ENCODE assay signal across 9 cellular contexts in the genomic region with DNA sequence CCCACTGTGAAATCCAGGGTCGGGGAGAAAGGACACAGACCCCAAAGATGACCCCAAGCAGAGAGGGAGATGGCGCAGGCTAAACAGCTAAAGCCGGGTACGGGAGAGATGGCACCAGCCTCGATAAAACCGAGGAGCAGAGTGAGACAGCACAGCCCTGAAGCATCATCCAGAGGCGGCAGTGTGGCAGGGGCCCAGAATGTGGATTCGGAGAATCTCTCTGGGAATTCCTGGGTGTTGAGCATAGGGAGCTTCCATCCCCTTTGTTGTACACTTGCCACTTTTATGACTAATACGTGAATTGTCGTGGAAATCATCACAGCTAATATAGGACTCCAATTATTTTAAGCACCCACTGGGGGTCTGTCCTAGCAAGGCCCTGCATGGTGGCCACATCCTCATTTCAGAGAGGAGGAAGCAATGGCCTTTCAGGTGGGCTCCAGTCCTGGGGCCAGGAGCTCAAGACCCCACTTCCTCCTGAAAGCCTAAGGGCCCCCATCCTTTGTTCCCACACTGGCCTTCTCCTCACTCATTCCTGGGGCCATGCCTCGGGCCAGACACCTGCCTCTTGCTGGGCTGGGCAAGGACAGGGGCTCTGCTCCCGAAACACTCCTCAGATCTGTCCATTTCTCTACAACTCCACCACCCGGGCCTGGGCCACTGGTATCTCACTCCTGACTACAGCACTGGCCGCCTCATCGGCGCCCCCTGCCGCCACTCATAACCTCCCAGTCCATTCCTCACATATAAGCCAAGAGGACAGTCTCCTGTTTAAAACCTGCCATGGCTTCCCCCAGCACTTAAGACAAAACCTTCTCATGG. TPM values are rescaled to one million over a fixed set of nuclear protein-coding genes. Genes with fewer than 3 reads are reported as not detected.
DNase-seq lines count a peak whose midpoint lies in the region; ATAC-seq and TF ChIP-seq lines count a peak whose summit lies in the region.
"Had no signal": no experiment of that assay in that cellular context is flagged by ENCODE, and none has a peak within 500 bp of the region (broad histone marks: within the 10 kb centered on the region; RNA-seq: fewer than 3 reads in every experiment).

No MANE protein-coding gene starts in this region.

- H3K4me3 Mint-ChIP-seq in osteocyte (ENCODE audit: unreplicated experiment): no peak overlapping the region
- H3K4me3 Mint-ChIP-seq: activated naive CD8-positive, alpha-beta T cell treated with anti-CD3 and anti-CD28 coated beads, Interleukin-2, amount 10 ng/mL, durations not matched to agents 7 days and 5 days had no signal

- no peaks in the 10 kb centered on the region for H3K9me3 Mint-ChIP-seq in activated naive CD4-positive, alpha-beta T cell treated with anti-CD3 and anti-CD28 coated beads, Interleukin-2, amount 50 U/mL, for 72 hours
- H3K9me3 Mint-ChIP-seq in osteocyte (ENCODE audit: unreplicated experiment): no peaks in the 10 kb centered on the region
- H3K9me3 Mint-ChIP-seq: activated naive CD8-positive, alpha-beta T cell treated with anti-CD3 and anti-CD28 coated beads, Interleukin-2, amount 10 ng/mL, durations not matched to agents 7 days and 5 days had no signal

- H3K27me3 ChIP-seq in thyroid gland: no peaks in the 10 kb centered on the region
- H3K27me3 ChIP-seq: upper lobe of left lung had no signal

- peaks cover 10 to 11% of the 10 kb centered on the region in 2 donors for H3K4me1 ChIP-seq in thyroid gland
- H3K4me1 ChIP-seq: upper lobe of left lung had no signal

- intact Hi-C loops in thyroid gland (cut with DNase I): no loop called here

- no peak overlapping the region for H3K4me3 ChIP-seq in thyroid gland (replicated peaks in 1 of 3)
- H3K4me3 ChIP-seq: upper lobe of left lung had no signal

- no peaks in the 10 kb centered on the region for H3K36me3 Mint-ChIP-seq in activated naive CD4-positive, alpha-beta T cell treated with anti-CD3 and anti-CD28 coated beads, Interleukin-2, amount 50 U/mL, for 72 hours
- H3K36me3 Mint-ChIP-seq in osteocyte (ENCODE audit: unreplicated experiment): no peaks in the 10 kb centered on the region
- H3K36me3 Mint-ChIP-seq: activated naive CD8-positive, alpha-beta T cell treated with anti-CD3 and anti-CD28 coated beads, Interleukin-2, amount 10 ng/mL, durations not matched to agents 7 days and 5 days had no signal

- no peaks in the 10 kb centered on the region for H3K9me3 ChIP-seq in thyroid gland
- H3K9me3 ChIP-seq: upper lobe of left lung had no signal

- no peaks in the 10 kb centered on the region for H3K4me1 Mint-ChIP-seq in osteocyte (ENCODE audit: unreplicated experiment)

- H3K27ac Mint-ChIP-seq in activated naive CD4-positive, alpha-beta T cell treated with anti-CD3 and anti-CD28 coated beads, Interleukin-2, amount 50 U/mL, for 72 hours: peak overlapping the region in 1 of 2 donors; percentile 0
- H3K27ac Mint-ChIP-seq in osteocyte (ENCODE audit: unreplicated experiment): no peak overlapping the region
- H3K27ac Mint-ChIP-seq: activated naive CD8-positive, alpha-beta T cell treated with anti-CD3 and anti-CD28 coated beads, Interleukin-2, amount 10 ng/mL, durations not matched to agents 7 days and 5 days had no signal

- peaks cover 17% of the 10 kb centered on the region for H3K27me3 Mint-ChIP-seq in osteocyte (ENCODE audit: unreplicated experiment)

- no peak overlapping the region for H3K27ac ChIP-seq in thyroid gland
- H3K27ac ChIP-seq: upper lobe of left lung had no signal

- TF ChIP-seq CTCF in osteocyte (IDR thresholded peaks at IDR 0.05) (peak; percentile 39), thyroid gland (IDR thresholded peaks at IDR 0.05) (no peak)

- TF ChIP-seq POLR2A in thyroid gland (IDR thresholded peaks at IDR 0.05): no peak

- H3K36me3 ChIP-seq in thyroid gland: no peaks in the 10 kb centered on the region
- H3K36me3 ChIP-seq: upper lobe of left lung had no signal

- peak; percentile 28 to 43 for ATAC-seq in activated naive CD4-positive, alpha-beta T cell treated with anti-CD3 and anti-CD28 coated beads, Interleukin-2, amount 50 U/mL, for 72 hours
- ATAC-seq in GM19324 (IDR thresholded peaks at IDR 0.05; ENCODE audit: low FRiP score, unreplicated experiment): no peak
- ATAC-seq in GM18502 (IDR thresholded peaks at IDR 0.05; ENCODE audit: poor library complexity, unreplicated experiment): no peak

- 78 to 83% methylated on average over 17 of the region's 17 CpGs for WGBS in thyroid gland, 2 donors

- DNase-seq in GM03348 (ENCODE audit: low spot score) (peak; percentile 70), M059J (ENCODE audit: low read depth) (peak; percentile 20), osteocyte (ENCODE audit: extremely low spot score, unreplicated experiment) (no peak), thyroid gland (no peak)
- DNase-seq in activated naive CD4-positive, alpha-beta T cell treated with anti-CD3 and anti-CD28 coated beads, Interleukin-2, amount 50 U/mL, for 72 hours (ENCODE audit: low spot score in 2 of 2): peak in 1 of 2 donors; percentile 34
- DNase-seq: activated naive CD8-positive, alpha-beta T cell treated with anti-CD3 and anti-CD28 coated beads, Interleukin-2, amount 10 ng/mL, durations not matched to agents 7 days and 5 days had no signal

RNA-seq across cellular contexts. Expression of a gene that starts 29.3 kb away (rescaled TPM):
- total RNA-seq in M059J (2014; rRNA removed; shearing (Covaris generic)): 0.05 TPM in 1 of 2 replicates, not detected in the other
- 1 to 10 TPM; 2.0 to 4.0 TPM for total RNA-seq in activated naive CD4-positive, alpha-beta T cell treated with anti-CD3 and anti-CD28 coated beads, Interleukin-2, amount 50 U/mL, for 72 hours
- not detected in 2 replicates for total RNA-seq in osteocyte
- under 1 TPM in 1 of 4 donors, not detected in 3; 0.13 TPM for total RNA-seq in thyroid gland

RNA-seq across cellular contexts. Expression of a gene that starts 46.7 kb away (rescaled TPM):
- total RNA-seq in M059J (2014; rRNA removed; shearing (Covaris generic)): 0.07 TPM in 1 of 2 replicates, not detected in the other
- 1 to 10 TPM; 3.5 to 4.0 TPM for total RNA-seq in activated naive CD4-positive, alpha-beta T cell treated with anti-CD3 and anti-CD28 coated beads, Interleukin-2, amount 50 U/mL, for 72 hours
- total RNA-seq in osteocyte (0.38 and 0.55 TPM in 2 replicates), thyroid gland (10 to 100 TPM; 12.0 to 24.2 (median 20.1) TPM)

RNA-seq across cellular contexts. Expression of a gene that starts 52.6 kb away (rescaled TPM):
- 18.1 and 29.9 TPM in 2 replicates for total RNA-seq in M059J (2014; rRNA removed; shearing (Covaris generic))
- 10 to 100 TPM; 12.5 to 13.9 TPM for total RNA-seq in activated naive CD4-positive, alpha-beta T cell treated with anti-CD3 and anti-CD28 coated beads, Interleukin-2, amount 50 U/mL, for 72 hours
- 15.2 and 15.5 TPM in 2 replicates for total RNA-seq in osteocyte
- total RNA-seq in thyroid gland: 10 to 100 TPM; 16.0 to 22.8 (median 21.1) TPM

Comparison
In these comparisons a context has a peak if more than half of its experiments do, and no peak if none do; other contexts are left out.
1. DNase-seq: peak in GM03348 (single experiment) and M059J (single experiment); none in osteocyte (single experiment) and thyroid gland (0 of 2).
2. ATAC-seq: peak in activated naive CD4-positive, alpha-beta T cell treated with anti-CD3 and anti-CD28 coated beads, Interleukin-2, amount 50 U/mL, for 72 hours (2 of 2); none in GM19324 (single experiment) and GM18502 (single experiment).